10 cellular contexts compared by ENCODE assay signal in the genomic region with DNA sequence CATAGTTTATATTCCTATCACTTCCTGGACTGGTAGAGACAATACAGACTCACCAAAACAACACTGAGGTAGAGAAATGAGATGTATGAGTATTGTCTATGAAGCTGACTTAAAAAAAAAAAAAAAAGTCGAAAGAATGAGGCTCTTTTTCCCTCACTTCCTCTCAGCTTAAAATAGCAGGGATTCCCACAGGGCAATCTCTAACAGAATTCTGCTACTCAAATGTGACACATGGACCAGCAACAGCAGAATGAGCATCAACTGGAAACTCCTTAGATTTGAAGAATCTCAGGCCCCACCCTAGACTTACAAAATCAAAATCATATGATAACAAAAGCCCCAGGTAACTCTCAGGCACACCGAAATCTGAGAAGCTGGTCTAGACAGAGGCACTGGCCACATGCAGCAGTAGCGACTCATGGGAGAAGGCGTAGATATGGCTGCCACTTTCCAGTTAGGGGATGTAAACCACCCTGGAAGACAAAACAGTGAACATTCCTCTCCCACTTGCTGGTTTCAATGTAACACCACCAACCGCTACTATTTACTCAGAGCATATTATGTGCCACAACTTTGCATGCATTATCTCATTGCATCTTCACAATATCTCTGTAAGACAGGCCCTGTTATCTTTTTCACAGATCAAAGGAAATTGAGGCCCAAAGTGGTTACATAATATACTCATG.
DNase-seq lines count a peak whose midpoint lies in the region; TF ChIP-seq lines count a peak whose summit lies in the region.
"Had no signal": no experiment of that assay in that cellular context is flagged by ENCODE, and none has a peak within 500 bp of the region (broad histone marks: within the 10 kb centered on the region; RNA-seq: fewer than 3 reads in every experiment).

No MANE protein-coding gene starts in this region.

- no peak overlapping the region for H3K4me3 Mint-ChIP-seq in activated naive CD4-positive, alpha-beta T cell treated with anti-CD3 and anti-CD28 coated beads for 36 hours
- no peak overlapping the region for H3K4me3 Mint-ChIP-seq in endothelial cell (ENCODE audit: unreplicated experiment)

- WGBS in smooth muscle cell (ENCODE audit: low lambda C conversion rate), result 28% methylated on average over 5 of the region's 5 CpGs
- WGBS in testis, 2 donors, result 54 to 74% methylated on average over 4 to 5 of the region's 5 CpGs

- H2AFZ ChIP-seq in OCI-LY1 (ENCODE audit: low read length), result no peak overlapping the region
- no peak overlapping the region for H2AFZ ChIP-seq in smooth muscle cell (ENCODE audit: low read depth)

- DNase-seq in activated naive CD4-positive, alpha-beta T cell treated with anti-CD3 and anti-CD28 coated beads for 36 hours, result peak; percentile 34
- no peak for DNase-seq in activated naive CD4-positive, alpha-beta T cell treated with anti-CD3 and anti-CD28 coated beads, Interleukin-2, amount 50 U/mL, for 16 hours
- no peak for DNase-seq in endothelial cell (ENCODE audit: low spot score)
- no peak for DNase-seq in smooth muscle cell (lab: John Stamatoyannopoulos, UW; ENCODE audit: unreplicated experiment)
- no peak for DNase-seq in NCI-H446 (lab: John Stamatoyannopoulos, UW)
- DNase-seq in testis, result no peak
- DNase-seq in Ammon's horn (ENCODE audit: low spot score), result no peak
- DNase-seq: mucosa of descending colon, T-helper 1 cell had no signal

- H3K36me3 ChIP-seq in OCI-LY1 (ENCODE audit: insufficient read depth, low read length) (no peaks in the 10 kb centered on the region), smooth muscle cell (ENCODE audit: low read depth) (no peaks in the 10 kb centered on the region), testis (ENCODE audit: low read depth, missing control alignments) (no peaks in the 10 kb centered on the region)

- H3K9me3 ChIP-seq in OCI-LY1 (ENCODE audit: low read length) (no peaks in the 10 kb centered on the region), smooth muscle cell (replicated peaks; ENCODE audit: low read depth) (no peaks in the 10 kb centered on the region), testis (no peaks in the 10 kb centered on the region)
- H3K9me3 ChIP-seq: mucosa of descending colon had no signal

- H3K27me3 Mint-ChIP-seq in activated naive CD4-positive, alpha-beta T cell treated with anti-CD3 and anti-CD28 coated beads for 36 hours (ENCODE audit: low read depth), result no peaks in the 10 kb centered on the region
- H3K27me3 Mint-ChIP-seq in endothelial cell (ENCODE audit: unreplicated experiment), result peaks cover 4% of the 10 kb centered on the region

- TF ChIP-seq CTCF in OCI-LY1 (IDR thresholded peaks at IDR 0.05; ENCODE audit: low read length), result no peak
- TF ChIP-seq CTCF in endothelial cell (IDR thresholded peaks at IDR 0.05; ENCODE audit: unreplicated experiment), result no peak
- no peak for TF ChIP-seq CTCF in smooth muscle cell (IDR thresholded peaks at IDR 0.05; ENCODE audit: borderline replicate concordance, insufficient read depth, poor library complexity, severe bottlenecking)
- TF ChIP-seq CTCF in testis (IDR thresholded peaks at IDR 0.05), result no peak

- CTCF ChIA-PET in activated naive CD4-positive, alpha-beta T cell treated with anti-CD3 and anti-CD28 coated beads for 36 hours (lab: Charles Lee), result interaction anchor here (0.6 kb wide), 1 partner anchor 55 kb away, joined by 8 read pairs; no protein-coding TSS in a partner anchor

- H3K27me3 ChIP-seq in OCI-LY1 (ENCODE audit: insufficient read depth, low read length), result no peaks in the 10 kb centered on the region
- H3K27me3 ChIP-seq in smooth muscle cell (ENCODE audit: low read depth), result no peaks in the 10 kb centered on the region
- H3K27me3 ChIP-seq in testis, result no peaks in the 10 kb centered on the region

- H3K4me2 ChIP-seq in OCI-LY1 (ENCODE audit: low read length) (peak overlapping the region; percentile 26), smooth muscle cell (peak overlapping the region; percentile 58)

- H4K20me1 ChIP-seq in OCI-LY1 (ENCODE audit: insufficient read depth, low read length) (no peaks in the 10 kb centered on the region), smooth muscle cell (ENCODE audit: low read depth) (peaks cover 82% of the 10 kb centered on the region)

- H3K79me2 ChIP-seq in OCI-LY1 (ENCODE audit: insufficient read depth, low read length) (no peaks in the 10 kb centered on the region), smooth muscle cell (ENCODE audit: low read depth) (peaks cover 65% of the 10 kb centered on the region)

- H3K9ac ChIP-seq in OCI-LY1 (ENCODE audit: low read length), result peak overlapping the region; percentile 13
- no peak overlapping the region for H3K9ac ChIP-seq in smooth muscle cell (ENCODE audit: low read depth)

- H3K9me2 ChIP-seq in OCI-LY1 (ENCODE audit: low read depth, low read length), result no peaks in the 10 kb centered on the region

- H3K4me1 Mint-ChIP-seq in activated naive CD4-positive, alpha-beta T cell treated with anti-CD3 and anti-CD28 coated beads for 36 hours (ENCODE audit: low read depth), result peaks cover 15% of the 10 kb centered on the region
- H3K4me1 Mint-ChIP-seq in endothelial cell (ENCODE audit: unreplicated experiment), result peaks cover 48% of the 10 kb centered on the region

- H3K4me3 ChIP-seq in OCI-LY1 (ENCODE audit: low read depth, low read length, poor library complexity, severe bottlenecking), result no peak overlapping the region
- no peak overlapping the region for H3K4me3 ChIP-seq in smooth muscle cell
- H3K4me3 ChIP-seq in testis, result no peak overlapping the region
- H3K4me3 ChIP-seq: mucosa of descending colon had no signal

- peak overlapping the region; percentile 84 for H3K27ac ChIP-seq in OCI-LY1 (ENCODE audit: low read depth, low read length, poor library complexity, severe bottlenecking)
- peak overlapping the region; percentile 77 for H3K27ac ChIP-seq in smooth muscle cell (ENCODE audit: low read depth)
- no peak overlapping the region for H3K27ac ChIP-seq in testis

- no peaks in the 10 kb centered on the region for H3K9me3 Mint-ChIP-seq in activated naive CD4-positive, alpha-beta T cell treated with anti-CD3 and anti-CD28 coated beads for 36 hours
- no peaks in the 10 kb centered on the region for H3K9me3 Mint-ChIP-seq in endothelial cell (ENCODE audit: unreplicated experiment)

- H3K36me3 Mint-ChIP-seq in activated naive CD4-positive, alpha-beta T cell treated with anti-CD3 and anti-CD28 coated beads for 36 hours (ENCODE audit: low read depth), result no peaks in the 10 kb centered on the region
- H3K36me3 Mint-ChIP-seq in endothelial cell (ENCODE audit: low read depth, unreplicated experiment), result no peaks in the 10 kb centered on the region

- peak overlapping the region; percentile 25 for H3K27ac Mint-ChIP-seq in activated naive CD4-positive, alpha-beta T cell treated with anti-CD3 and anti-CD28 coated beads for 36 hours
- peak overlapping the region; percentile 64 for H3K27ac Mint-ChIP-seq in endothelial cell (ENCODE audit: unreplicated experiment)

- TF ChIP-seq POLR2A in testis (IDR thresholded peaks at IDR 0.05), result no peak

- peaks cover 87% of the 10 kb centered on the region for H3K4me1 ChIP-seq in OCI-LY1 (ENCODE audit: insufficient read depth, low read length, severe bottlenecking)
- peaks cover 23% of the 10 kb centered on the region for H3K4me1 ChIP-seq in smooth muscle cell (ENCODE audit: low read depth)
- H3K4me1 ChIP-seq in testis, result peaks cover under 1% of the 10 kb centered on the region

- intact Hi-C loops in activated naive CD4-positive, alpha-beta T cell treated with anti-CD3 and anti-CD28 coated beads for 36 hours (cut with micrococcal nuclease), result no loop called here
- intact Hi-C loops in testis (cut with DNase I; ENCODE audit: low total_unique reads), result no loop called here

- H3F3A ChIP-seq in OCI-LY1 (ENCODE audit: insufficient read depth, low read length) (peaks cover 8% of the 10 kb centered on the region; the same call in 1 of the 2 replicates), smooth muscle cell (ENCODE audit: low read depth) (peaks cover 28% of the 10 kb centered on the region)

Comparison
In these comparisons a context has a peak if more than half of its experiments do, and no peak if none do; other contexts are left out.
1. H3K27ac ChIP-seq: peak in OCI-LY1 (single experiment) and smooth muscle cell (single experiment); none in testis (0 of 2).